13 cellular contexts compared by ENCODE assay signal in the genomic region with DNA sequence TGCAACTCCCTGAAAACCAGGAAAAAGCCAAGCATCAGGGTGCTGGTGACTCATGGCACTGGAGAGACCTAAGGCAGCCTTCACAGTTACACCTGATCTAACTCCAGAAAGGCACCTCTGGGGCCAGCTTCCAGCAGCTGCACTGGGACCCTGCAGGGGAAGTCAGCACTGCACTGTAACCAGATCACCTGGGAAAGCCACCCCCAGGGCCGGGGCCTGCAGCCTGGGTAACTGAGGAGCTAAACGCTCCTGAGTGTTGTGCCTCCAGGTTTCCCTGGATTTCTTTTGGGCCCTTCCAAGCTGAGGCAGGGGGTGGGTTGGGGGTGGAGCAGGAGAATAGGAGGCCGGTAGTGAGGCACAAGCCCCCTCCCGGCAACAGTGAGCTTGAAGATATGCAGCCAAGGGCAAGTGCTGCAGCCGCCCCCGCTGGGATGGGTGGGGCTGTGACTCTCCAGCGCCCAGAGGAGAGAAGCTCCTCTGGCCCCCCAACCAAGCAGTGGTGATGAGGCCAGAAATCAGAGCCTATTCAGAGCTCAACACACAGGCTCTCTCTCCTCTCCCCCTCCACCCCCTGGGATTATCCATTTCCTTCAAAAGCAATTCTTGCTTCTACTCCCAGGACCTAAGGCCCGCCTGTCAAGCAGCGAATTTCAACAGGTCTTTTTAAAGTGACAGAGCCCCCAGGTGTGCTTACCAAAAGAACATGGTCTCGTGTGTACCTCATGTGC. TPM values are rescaled to one million over a fixed set of nuclear protein-coding genes. Genes with fewer than 3 reads are reported as not detected.
DNase-seq lines count a peak whose midpoint lies in the region; ATAC-seq, FAIRE-seq and TF ChIP-seq lines count a peak whose summit lies in the region.
"Had no signal": no experiment of that assay in that cellular context is flagged by ENCODE, and none has a peak within 500 bp of the region (broad histone marks: within the 10 kb centered on the region; RNA-seq: fewer than 3 reads in every experiment).

No MANE protein-coding gene starts in this region.

- intact Hi-C loops in K562 (cut with micrococcal nuclease) (no loop called here), gastrocnemius medialis (cut with DNase I; ENCODE audit: low total_unique reads) (loop anchor here (10.0 kb wide), 1 partner anchor 567 kb away; no protein-coding TSS in a partner anchor)

- no peaks in the 10 kb centered on the region for H3K9me3 ChIP-seq in ES-I3 (ENCODE audit: control insufficient read depth, insufficient read depth, low read length)
- H3K9me3 ChIP-seq in K562 (replicated peaks; ENCODE audit: control insufficient read depth, insufficient read depth, low read depth, low read length): no peaks in the 10 kb centered on the region
- no peaks in the 10 kb centered on the region for H3K9me3 ChIP-seq in gastrocnemius medialis

- no peak for DNase-seq in K562 (ENCODE audit: extremely low read depth in 1 of 4, low spot score in 3 of 4)
- peak; percentile 57 for DNase-seq in iPS-NIHi11 (ENCODE audit: low spot score)
- DNase-seq in gastrocnemius medialis: no peak
- DNase-seq in NCI-H2081 (lab: John Stamatoyannopoulos, UW): no peak
- DNase-seq in amygdala (lab: John Stamatoyannopoulos, UW): no peak
- DNase-seq: NCI-H187, PC-3 had no signal

- H3K4me1 ChIP-seq in ES-I3 (ENCODE audit: insufficient read depth, low read length): peaks cover 21% of the 10 kb centered on the region
- H3K4me1 ChIP-seq in K562 (replicated peaks in 1 of 2; ENCODE audit: control insufficient read depth in 2 of 2, insufficient read depth in 2 of 2, low read length in 2 of 2): peaks cover 0 to 21% of the 10 kb centered on the region in 2 experiments; a peak in 2 of 5 replicates
- H3K4me1 ChIP-seq in gastrocnemius medialis: peaks cover 46 to 63% of the 10 kb centered on the region in 2 donors

- CTCF ChIA-PET in K562 (lab: Yijun Ruan, JAX; ENCODE audit: low intra/inter-chr PET ratio): no interaction called here

- TF ChIP-seq EP300 in K562 (IDR thresholded peaks at IDR 0.05; ENCODE audit: low read length): no peak

- no peak for FAIRE-seq in K562 (lab: Jason Lieb, UNC)
- FAIRE-seq: colon had no signal

- H3K9ac ChIP-seq in ES-I3 (ENCODE audit: low read depth, low read length) (peak overlapping the region; percentile 53; the same call in 1 of the 2 replicates), K562 (ENCODE audit: insufficient read depth in 1 of 2, low read depth in 2 of 2, low read length in 2 of 2) (no peak overlapping the region; a peak in 1 of 4 replicates)

- H2AFZ ChIP-seq in K562 (ENCODE audit: low read depth, low read length): no peak overlapping the region

- H4K20me1 ChIP-seq in K562 (replicated peaks; ENCODE audit: control insufficient read depth, insufficient read depth, low read length): peaks cover 7% of the 10 kb centered on the region

- H3K27ac ChIP-seq in K562 (ENCODE audit: extremely low read depth, low read depth, low read length) (no peak overlapping the region), gastrocnemius medialis (peak overlapping the region; percentile 60 to 87 (median 82))

- H3K9me1 ChIP-seq in K562 (ENCODE audit: control insufficient read depth, insufficient read depth, low read length): no peaks in the 10 kb centered on the region

- POLR2A ChIA-PET in K562 (lab: Yijun Ruan, JAX): no interaction called here

- in situ Hi-C loops in K562 (cut with MboI): no loop called here
- in situ Hi-C loops in gastrocnemius medialis (cut with MboI; ENCODE audit: low sequenced_read_pairs in 4 of 4): loop anchor here in 3 of 4 donors (5.0 to 25.0 kb wide), 4 partner anchors 77 to 707 kb away; no protein-coding TSS in a partner anchor

- 3% methylated on average over 8 of the region's 10 CpGs for WGBS in K562 (ENCODE audit: insufficient coverage, low coverage, missing lambda C conversion rate)

- no peaks in the 10 kb centered on the region for H3K79me2 ChIP-seq in K562 (ENCODE audit: control insufficient read depth, insufficient read depth, low read length)

- ATAC-seq in K562: no peak
- ATAC-seq in gastrocnemius medialis: no peak
- no peak for ATAC-seq in GM21717 (IDR thresholded peaks at IDR 0.05; ENCODE audit: unreplicated experiment)
- ATAC-seq in GM18519 (IDR thresholded peaks at IDR 0.05; ENCODE audit: low FRiP score, unreplicated experiment): no peak
- ATAC-seq: CD8-positive, alpha-beta T cell; PC-3 had no signal

- BruUV-seq in K562 (replicated peaks; lab: Mats Ljungman, UMichigan): no TSS peak

- TF ChIP-seq CTCF in K562 (IDR thresholded peaks at IDR 0.05 in 2 of 3, conservative IDR thresholded peaks at IDR 0.05 in 1 of 3; ENCODE audit: insufficient read depth in 2 of 3, low read depth in 1 of 3, low read length in 3 of 3) (no peak), gastrocnemius medialis (IDR thresholded peaks at IDR 0.05 in 4 of 5, conservative IDR thresholded peaks at IDR 0.05 in 1 of 5) (no peak)

- H3K27me3 ChIP-seq in K562 (ENCODE audit: control insufficient read depth in 2 of 2, insufficient read depth in 2 of 2, low read length in 2 of 2) (peaks cover 24 to 68% of the 10 kb centered on the region in 2 experiments; a peak in 4 of 5 replicates), gastrocnemius medialis (no peaks in the 10 kb centered on the region)

- H3K4me3 ChIP-seq in K562 (no peak overlapping the region), gastrocnemius medialis (peak overlapping the region; percentile 65 to 87 (median 74))

- H3K36me3 ChIP-seq in ES-I3 (ENCODE audit: insufficient read depth, low read length) (peaks cover 5% of the 10 kb centered on the region; the same call in 1 of the 2 replicates), K562 (ENCODE audit: control insufficient read depth, insufficient read depth, low read length) (no peaks in the 10 kb centered on the region), gastrocnemius medialis (peaks cover 0 to 16% of the 10 kb centered on the region in 2 donors)

- no peak overlapping the region for H3K4me2 ChIP-seq in K562 (ENCODE audit: insufficient read depth, low read length)

- TF ChIP-seq RAD21 in K562 (CRISPR knock-in tag; conservative IDR thresholded peaks at IDR 0.05 in 1 of 2, IDR thresholded peaks at IDR 0.05 in 1 of 2): no peak

- TF ChIP-seq POLR2A in K562 (conservative IDR thresholded peaks at IDR 0.05): no peak
- no peak for TF ChIP-seq POLR2A in gastrocnemius medialis (IDR thresholded peaks at IDR 0.05)

TF ChIP-seq in K562, 482 proteins besides CTCF, POLR2A, EP300 and RAD21:
- TF ChIP-seq EGR1 (conservative IDR thresholded peaks at IDR 0.05) (peak; percentile 29; the same call in 1 of the 2 replicates), RFX7 (CRISPR knock-in tag; IDR thresholded peaks at IDR 0.05) (no peak), E2F5 (CRISPR knock-in tag; IDR thresholded peaks at IDR 0.05) (no peak)
- TF ChIP-seq, protein P1, sequence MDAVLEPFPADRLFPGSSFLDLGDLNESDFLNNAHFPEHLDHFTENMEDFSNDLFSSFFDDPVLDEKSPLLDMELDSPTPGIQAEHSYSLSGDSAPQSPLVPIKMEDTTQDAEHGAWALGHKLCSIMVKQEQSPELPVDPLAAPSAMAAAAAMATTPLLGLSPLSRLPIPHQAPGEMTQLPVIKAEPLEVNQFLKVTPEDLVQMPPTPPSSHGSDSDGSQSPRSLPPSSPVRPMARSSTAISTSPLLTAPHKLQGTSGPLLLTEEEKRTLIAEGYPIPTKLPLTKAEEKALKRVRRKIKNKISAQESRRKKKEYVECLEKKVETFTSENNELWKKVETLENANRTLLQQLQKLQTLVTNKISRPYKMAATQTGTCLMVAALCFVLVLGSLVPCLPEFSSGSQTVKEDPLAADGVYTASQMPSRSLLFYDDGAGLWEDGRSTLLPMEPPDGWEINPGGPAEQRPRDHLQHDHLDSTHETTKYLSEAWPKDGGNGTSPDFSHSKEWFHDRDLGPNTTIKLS (IDR thresholded peaks at IDR 0.05; ENCODE audit: borderline replicate concordance, low read depth): no peak
- TF ChIP-seq, protein P2, sequence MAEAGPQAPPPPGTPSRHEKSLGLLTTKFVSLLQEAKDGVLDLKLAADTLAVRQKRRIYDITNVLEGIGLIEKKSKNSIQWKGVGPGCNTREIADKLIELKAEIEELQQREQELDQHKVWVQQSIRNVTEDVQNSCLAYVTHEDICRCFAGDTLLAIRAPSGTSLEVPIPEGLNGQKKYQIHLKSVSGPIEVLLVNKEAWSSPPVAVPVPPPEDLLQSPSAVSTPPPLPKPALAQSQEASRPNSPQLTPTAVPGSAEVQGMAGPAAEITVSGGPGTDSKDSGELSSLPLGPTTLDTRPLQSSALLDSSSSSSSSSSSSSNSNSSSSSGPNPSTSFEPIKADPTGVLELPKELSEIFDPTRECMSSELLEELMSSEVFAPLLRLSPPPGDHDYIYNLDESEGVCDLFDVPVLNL (CRISPR knock-in tag; IDR thresholded peaks at IDR 0.05; ENCODE audit: low read depth): no peak

RNA-seq across cellular contexts. Expression of gene CXCL12, which starts 2.6 kb away (rescaled TPM):
- not detected in 2 replicates for total RNA-seq in K562 (2011; cell fraction: chromatin; rRNA removed; ENCODE audit: low replicate concordance)
- total RNA-seq in K562 (2011; cell fraction: nucleolus; rRNA removed): not detected in 2 replicates
- total RNA-seq in K562 (2011; cell fraction: nucleoplasm; rRNA removed): not detected in 2 replicates
- total RNA-seq in K562 (2014; rRNA removed) (not detected in 2 replicates), K562 (2014; rRNA removed; fragmentation: Illumina TruSeq; extraction: Trizol) (not detected in 2 replicates), K562 (2015; rRNA removed; fragmentation: Illumina TruSeq; extraction: Trizol) (not detected in 2 replicates), K562 (2021) (0.18 and 0.49 TPM in 2 replicates), gastrocnemius medialis (10 to 100 TPM in 3 of 4 donors, 1 to 10 TPM in 1; 8.6 to 22.0 (median 18.0) TPM)
- polyA plus RNA-seq in K562 (2011; rRNA removed) (not detected in 2 replicates), K562 (2014; fragmentation: Illumina TruSeq; extraction: Trizol) (not detected in 2 replicates), K562 (2014; fragmentation: Nextera tagmentation; extraction: Ambion mirVana) (not detected), K562 (2014; rRNA removed) (not detected in 2 replicates)
- not detected in 2 replicates for polyA plus RNA-seq in K562 (2011; cell fraction: cytosol; rRNA removed)
- not detected in 2 replicates for polyA plus RNA-seq in K562 (2011; cell fraction: nucleus; rRNA removed)
- polyA plus RNA-seq in K562 (2012): not detected in 2 replicates
- not detected in 2 replicates for polyA minus RNA-seq in K562 (2011; rRNA and poly(A)+ RNA removed)
- not detected in 2 replicates for polyA minus RNA-seq in K562 (2011; cell fraction: cytosol; rRNA and poly(A)+ RNA removed)
- polyA minus RNA-seq in K562 (2011; cell fraction: nucleus; rRNA and poly(A)+ RNA removed): not detected in 2 replicates
- total RNA-seq: activated T-helper 1 cell treated with anti-CD3 and anti-CD28 coated beads, Interleukin-12 subunit alpha, Interleukin-12 subunit beta, Interleukin-2, Interleukin-4 antibody, amounts not matched to agents 30 ng/mL and 10 ng/mL and 1 ng/mL, durations not matched to agents 14 hours and 24 hours and 36 hours; CD8-positive, alpha-beta T cell had no signal

Comparison
In these comparisons a context has a peak if more than half of its experiments do, and no peak if none do; other contexts are left out.
1. RNA of gene CXCL12, which starts 2.6 kb away (total RNA-seq): 8.6 to 22.0 TPM in gastrocnemius medialis; 0.18 to 0.49 TPM in K562; every median in the first group is over 4 times any median in the second.